ENCODE assay signal across 10 cellular contexts in genomic region chr1:9302745-9303524, GRCh38. TPM values are rescaled to one million over a fixed set of nuclear protein-coding genes. Genes with fewer than 3 reads are reported as not detected.
A peak's percentile ranks its signal among the peaks of the same experiment; 100 is the strongest.
DNase-seq lines count a peak whose midpoint lies in the region; TF ChIP-seq lines count a peak whose summit lies in the region.
"Had no signal": no experiment of that assay in that cellular context is flagged by ENCODE, and none has a peak within 500 bp of the region (broad histone marks: within the 10 kb centered on the region; RNA-seq: fewer than 3 reads in every experiment).

No MANE protein-coding gene starts in this region.

- no peaks in the 10 kb centered on the region for H3K9me3 ChIP-seq in testis

- no peak for TF ChIP-seq POLR2A in testis (IDR thresholded peaks at IDR 0.05)

- H3K4me1 ChIP-seq in testis: peaks cover 11% of the 10 kb centered on the region

- H3K36me3 ChIP-seq in testis (ENCODE audit: low read depth, missing control alignments): no peaks in the 10 kb centered on the region

- no peaks in the 10 kb centered on the region for H3K27me3 ChIP-seq in testis
- H3K27me3 ChIP-seq in dorsolateral prefrontal cortex: no peaks in the 10 kb centered on the region

- H3K27ac ChIP-seq in testis: no peak overlapping the region
- peak overlapping the region in 3 of 59 donors; percentile 0 to 25 (median 24) for H3K27ac ChIP-seq in dorsolateral prefrontal cortex
- H3K27ac ChIP-seq: HL-60 had no signal

- DNase-seq in AG10803 (ENCODE audit: low read depth): peak; percentile 97
- peak; percentile 49 for DNase-seq in NCI-H2029 treated with DMSO at 0.1 percent for 48 hours (lab: John Stamatoyannopoulos, UW)
- DNase-seq in dermis blood vessel endothelial cell: peak; percentile 86
- DNase-seq in mucosa of gallbladder (ENCODE audit: low spot score): peak; percentile 53
- no peak for DNase-seq in testis
- DNase-seq in NCI-H2107 (lab: John Stamatoyannopoulos, UW): no peak
- DNase-seq in amygdala (lab: John Stamatoyannopoulos, UW): no peak
- no peak for DNase-seq in dorsolateral prefrontal cortex
- DNase-seq: activated CD4-positive, alpha-beta T cell treated with anti-CD3 and anti-CD28 coated beads, Interleukin-2, amount 50 U/mL, for 4 hours had no signal

- intact Hi-C loops in testis (cut with DNase I; ENCODE audit: low total_unique reads): no loop called here
- intact Hi-C loops in dorsolateral prefrontal cortex (cut with DNase I): no loop called here

- TF ChIP-seq CTCF in AG10803 (conservative IDR thresholded peaks at IDR 0.05; ENCODE audit: low read length) (no peak), testis (IDR thresholded peaks at IDR 0.05) (no peak), dorsolateral prefrontal cortex (IDR thresholded peaks at IDR 0.05 in 54 of 56, conservative IDR thresholded peaks at IDR 0.05 in 2 of 56; ENCODE audit: low read depth in 1 of 56, partially characterized antibody in 56 of 56) (no peak)

- H3K4me3 ChIP-seq in AG10803 (ENCODE audit: low read length) (no peak overlapping the region), testis (no peak overlapping the region), dorsolateral prefrontal cortex (no peak overlapping the region)

- 45 to 46% methylated on average over 6 to 9 of the region's 9 CpGs for WGBS in testis, 2 donors

RNA-seq across cellular contexts. Expression of gene SPSB1, which starts 10.2 kb away (rescaled TPM):
- 19.6 and 35.8 TPM in 2 replicates for total RNA-seq in dermis blood vessel endothelial cell
- total RNA-seq in mucosa of gallbladder: 25.3 TPM
- total RNA-seq in testis: 10 to 100 TPM; 30.0 to 37.9 TPM
- polyA plus RNA-seq in testis (ENCODE audit: insufficient read depth, low read depth, low replicate concordance): 19.8 TPM
- 10 to 100 TPM in 80 of 120 experiments, 1 to 10 TPM in 40; 4.7 to 43.4 (median 12.2) TPM for total RNA-seq in dorsolateral prefrontal cortex

Comparison
In these comparisons a context has a peak if more than half of its experiments do, and no peak if none do; other contexts are left out.
1. DNase-seq: peak in AG10803 (single experiment), NCI-H2029 treated with DMSO at 0.1 percent for 48 hours (single experiment), dermis blood vessel endothelial cell (single experiment) and mucosa of gallbladder (single experiment); none in testis (single experiment), NCI-H2107 (single experiment), amygdala (0 of 56) and dorsolateral prefrontal cortex (0 of 10).